Comparison of ENCODE assay signal across 19 cellular contexts in the genomic region with DNA sequence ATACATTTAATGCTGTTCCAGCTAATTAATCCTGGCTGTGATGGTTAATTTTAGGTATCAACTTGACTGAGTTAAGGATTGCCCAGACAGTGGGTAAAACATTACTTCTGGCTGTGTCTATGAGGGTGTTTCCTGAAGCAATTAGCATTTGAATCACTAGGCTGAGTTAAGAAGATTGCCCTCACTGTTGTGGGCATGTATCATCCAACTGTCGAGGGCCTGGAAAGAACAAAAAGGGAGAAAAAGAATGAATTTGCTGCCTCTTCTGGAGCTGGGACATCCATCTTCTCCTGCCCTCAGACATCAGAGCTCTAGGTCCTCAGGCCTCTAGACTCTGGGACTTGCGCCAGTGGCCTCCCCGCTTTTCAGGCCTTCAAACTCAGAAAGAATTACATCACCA.
"Had no signal": no experiment of that assay in that cellular context is flagged by ENCODE, and none has a peak within 500 bp of the region (broad histone marks: within the 10 kb centered on the region; RNA-seq: fewer than 3 reads in every experiment).

No MANE protein-coding gene starts in this region.

- ATAC-seq: gastroesophageal sphincter, left cardiac atrium, right lobe of liver had no signal

- H3K4me3 Mint-ChIP-seq: activated naive CD8-positive, alpha-beta T cell; nephron; T-helper 2 cell treated with Interferon-gamma antibody and Interleukin-4, amounts not matched to agents 5 μg/mL and 100 μg/mL, for 36 hours had no signal

- H3K27ac Mint-ChIP-seq: activated naive CD8-positive, alpha-beta T cell; nephron; T-helper 2 cell treated with Interferon-gamma antibody and Interleukin-4, amounts not matched to agents 5 μg/mL and 100 μg/mL, for 36 hours had no signal

- H3K27me3 Mint-ChIP-seq: activated naive CD8-positive, alpha-beta T cell had no signal

- DNase-seq: activated CD4-positive, alpha-beta T cell treated with anti-CD3 and anti-CD28 coated beads for 4 hours; activated CD4-positive, alpha-beta T cell treated with anti-CD3 and anti-CD28 coated beads, Interleukin-2, amount 50 U/mL, for 4 hours; activated CD8-positive, alpha-beta memory T cell treated with anti-CD3 and anti-CD28 coated beads for 24 hours; activated effector memory CD4-positive, alpha-beta T cell treated with Interleukin-2 at 50 U/mL for 16 hours; activated naive CD4-positive, alpha-beta T cell treated with Interleukin-2 at 50 U/mL for 16 hours; caudate nucleus; cortex of kidney; head of caudate nucleus; hippocampal formation; left cardiac atrium; mammary epithelial cell; right lobe of liver; stimulated activated CD4-positive, alpha-beta T cell treated with anti-CD3 and anti-CD28 coated beads, Interleukin-2, amount 100 ng/mL, for 48 hours; stimulated activated naive CD4-positive, alpha-beta T cell treated with Interleukin-2 at 50 U/mL for 16 hours; T-helper 1 cell had no signal

- H3K4me1 Mint-ChIP-seq: nephron had no signal
